In genomic region chr6:170293411-170293844, GRCh38 we compare ENCODE assay signal across 14 cellular contexts. TPM values are rescaled to one million over a fixed set of nuclear protein-coding genes. Genes with fewer than 3 reads are reported as not detected.
DNase-seq lines count a peak whose midpoint lies in the region; ATAC-seq, FAIRE-seq and TF ChIP-seq lines count a peak whose summit lies in the region.
"Had no signal": no experiment of that assay in that cellular context is flagged by ENCODE, and none has a peak within 500 bp of the region (broad histone marks: within the 10 kb centered on the region; RNA-seq: fewer than 3 reads in every experiment).

No MANE protein-coding gene starts in this region.

- POLR2A ChIA-PET in SK-N-SH (lab: Yijun Ruan, JAX) = no interaction called here

- H3K4me1 ChIP-seq in SK-N-SH (ENCODE audit: control insufficient read depth in 1 of 2, insufficient read depth in 2 of 2, low read depth in 1 of 2, low read length in 1 of 2) (peaks cover 0 to 29% of the 10 kb centered on the region in 2 experiments; a peak in 1 of 4 replicates), adipocyte (ENCODE audit: control insufficient read depth, insufficient read depth, low read length) (peaks cover 15% of the 10 kb centered on the region), keratinocyte (ENCODE audit: control insufficient read depth, extremely low read depth, insufficient read depth, low read length) (peaks cover 25% of the 10 kb centered on the region)

- no peak overlapping the region for H3K27ac ChIP-seq in SK-N-SH (ENCODE audit: low read depth in 2 of 2, low read length in 1 of 2)
- no peak overlapping the region for H3K27ac ChIP-seq in keratinocyte (ENCODE audit: control insufficient read depth, insufficient read depth, low read length)
- H3K27ac ChIP-seq: foreskin keratinocyte, right lobe of liver had no signal

- H3K79me2 ChIP-seq in SK-N-SH (ENCODE audit: insufficient read depth) (no peaks in the 10 kb centered on the region), keratinocyte (ENCODE audit: control insufficient read depth, insufficient read depth, low read length) (peaks cover 18% of the 10 kb centered on the region)

- H3K9me3 ChIP-seq in SK-N-SH (no peaks in the 10 kb centered on the region), adipocyte (ENCODE audit: control insufficient read depth, low read length) (no peaks in the 10 kb centered on the region), keratinocyte (ENCODE audit: control insufficient read depth, low read depth, low read length) (no peaks in the 10 kb centered on the region)
- H3K9me3 ChIP-seq: right lobe of liver had no signal

- H3K36me3 ChIP-seq in SK-N-SH (replicated peaks in 1 of 2; ENCODE audit: control insufficient read depth in 1 of 2, insufficient read depth in 2 of 2, low read length in 1 of 2) (no peaks in the 10 kb centered on the region), adipocyte (ENCODE audit: control insufficient read depth, insufficient read depth, low read length, severe bottlenecking) (no peaks in the 10 kb centered on the region), keratinocyte (ENCODE audit: control insufficient read depth in 2 of 2, extremely low read depth in 1 of 2, insufficient read depth in 2 of 2, low read length in 2 of 2) (no peaks in the 10 kb centered on the region)
- H3K36me3 ChIP-seq: right lobe of liver had no signal

- H3K36me3 Mint-ChIP-seq in stimulated activated effector memory CD8-positive, alpha-beta T cell treated with anti-CD3 and anti-CD28 coated beads, Interleukin-12 subunit alpha, Interleukin-12 subunit beta, amount 100 ng/mL, for 72 hours = peaks cover 5% of the 10 kb centered on the region

- no peak for TF ChIP-seq RAD21 in SK-N-SH (IDR thresholded peaks at IDR 0.05; ENCODE audit: low read length)

- TF ChIP-seq CTCF in SK-N-SH (IDR thresholded peaks at IDR 0.05) (no peak), keratinocyte (optimal IDR thresholded peaks at IDR 0.05 in 1 of 3, IDR thresholded peaks at IDR 0.05 in 1 of 3, conservative IDR thresholded peaks at IDR 0.05 in 1 of 3; ENCODE audit: extremely low read depth in 1 of 3, insufficient read depth in 2 of 3, low read length in 3 of 3) (no peak)

- ATAC-seq in SK-N-SH treated with all-trans-retinoic acid at 6 μM for 48 hours (no peak), HG03135 (IDR thresholded peaks at IDR 0.05; ENCODE audit: unreplicated experiment) (no peak), GM21367 (IDR thresholded peaks at IDR 0.05; ENCODE audit: unreplicated experiment) (no peak)
- no peak for ATAC-seq in stimulated activated effector memory CD8-positive, alpha-beta T cell treated with anti-CD3 and anti-CD28 coated beads, Interleukin-12 subunit alpha, Interleukin-12 subunit beta, amount 100 ng/mL, for 72 hours
- ATAC-seq: foreskin keratinocyte had no signal

- 2% methylated on average over 9 of the region's 9 CpGs for WGBS in SK-N-SH (ENCODE audit: low lambda C conversion rate)

- no peak overlapping the region for H3K27ac Mint-ChIP-seq in stimulated activated effector memory CD8-positive, alpha-beta T cell treated with anti-CD3 and anti-CD28 coated beads, Interleukin-12 subunit alpha, Interleukin-12 subunit beta, amount 100 ng/mL, for 72 hours
- H3K27ac Mint-ChIP-seq: activated CD4-positive, alpha-beta T cell treated with anti-CD3 and anti-CD28 coated beads, Interleukin-2, amount 10 ng/mL, durations not matched to agents 24 days and 14 days; stimulated activated naive CD8-positive, alpha-beta T cell treated with anti-CD3 and anti-CD28 coated beads, Interleukin-15, Interleukin-2, amounts not matched to agents 100 ng/mL and 50 ng/mL, for 24 hours had no signal

- no peaks in the 10 kb centered on the region for H3K9me2 ChIP-seq in SK-N-SH

- no peak for TF ChIP-seq EP300 in SK-N-SH (IDR thresholded peaks at IDR 0.05; ENCODE audit: borderline replicate concordance in 1 of 2, low read depth in 1 of 2, low read length in 1 of 2)

- peaks cover 44% of the 10 kb centered on the region for H3K4me1 Mint-ChIP-seq in stimulated activated effector memory CD8-positive, alpha-beta T cell treated with anti-CD3 and anti-CD28 coated beads, Interleukin-12 subunit alpha, Interleukin-12 subunit beta, amount 100 ng/mL, for 72 hours

- peaks cover 88% of the 10 kb centered on the region for H3K27me3 ChIP-seq in SK-N-SH (ENCODE audit: insufficient read depth)
- peaks cover 32% of the 10 kb centered on the region for H3K27me3 ChIP-seq in adipocyte (replicated peaks; ENCODE audit: control insufficient read depth, insufficient read depth, low read length)
- no peaks in the 10 kb centered on the region for H3K27me3 ChIP-seq in keratinocyte (ENCODE audit: control insufficient read depth, extremely low read depth, insufficient read depth, low read length)

- dilution Hi-C loops in keratinocyte (cut with MboI; ENCODE audit: extremely low pct_ligation_motif_present, low sequenced_read_pairs) = no loop called here

- H4K20me1 ChIP-seq in SK-N-SH (ENCODE audit: insufficient read depth) (no peaks in the 10 kb centered on the region), keratinocyte (ENCODE audit: control insufficient read depth, extremely low read depth, insufficient read depth, low read length) (no peaks in the 10 kb centered on the region)

- peak; percentile 23 for FAIRE-seq in keratinocyte (lab: Jason Lieb, UNC)

- peak overlapping the region in 1 of 2 experiments; percentile 40; a peak in 2 of 4 replicates for H3K4me3 ChIP-seq in SK-N-SH (ENCODE audit: low read depth in 2 of 2, low read length in 1 of 2)
- peak overlapping the region; percentile 59 for H3K4me3 ChIP-seq in adipocyte (ENCODE audit: low read length)
- H3K4me3 ChIP-seq in keratinocyte (ENCODE audit: control insufficient read depth in 2 of 3, extremely low read depth in 1 of 3, insufficient read depth in 2 of 3, low read depth in 1 of 3, low read length in 3 of 3) = no peak overlapping the region
- H3K4me3 ChIP-seq: right lobe of liver had no signal

- H2AFZ ChIP-seq in SK-N-SH (ENCODE audit: low read depth) (no peak overlapping the region), keratinocyte (ENCODE audit: control insufficient read depth, low read length) (no peak overlapping the region)

- no peaks in the 10 kb centered on the region for H3K9me1 ChIP-seq in keratinocyte (ENCODE audit: control insufficient read depth, extremely low read depth, insufficient read depth, low read length)

- peaks cover 18% of the 10 kb centered on the region for H3F3A ChIP-seq in SK-N-SH (replicated peaks; ENCODE audit: insufficient read depth)

- H3K4me2 ChIP-seq in SK-N-SH (peak overlapping the region; percentile 63; the same call in 1 of the 2 replicates), keratinocyte (ENCODE audit: control insufficient read depth, extremely low read depth, insufficient read depth, low read depth, low read length) (peak overlapping the region; percentile 75)

- CTCF ChIA-PET in SK-N-SH (lab: Yijun Ruan, JAX) = interaction anchor here (0.6 to 6.3 kb wide), 5 partner anchors 13 to 589 kb away, joined by 3 to 60 read pairs (median 4); no protein-coding TSS in a partner anchor

- H3K4me3 Mint-ChIP-seq in stimulated activated effector memory CD8-positive, alpha-beta T cell treated with anti-CD3 and anti-CD28 coated beads, Interleukin-12 subunit alpha, Interleukin-12 subunit beta, amount 100 ng/mL, for 72 hours = peak overlapping the region; percentile 87
- H3K4me3 Mint-ChIP-seq: activated CD4-positive, alpha-beta T cell treated with anti-CD3 and anti-CD28 coated beads, Interleukin-2, amount 10 ng/mL, durations not matched to agents 24 days and 14 days had no signal

- H3K9ac ChIP-seq in SK-N-SH (no peak overlapping the region), adipocyte (ENCODE audit: low read length) (no peak overlapping the region), keratinocyte (ENCODE audit: control insufficient read depth, extremely low read depth, insufficient read depth, low read length) (no peak overlapping the region)

- no peaks in the 10 kb centered on the region for H3K9me3 Mint-ChIP-seq in stimulated activated effector memory CD8-positive, alpha-beta T cell treated with anti-CD3 and anti-CD28 coated beads, Interleukin-12 subunit alpha, Interleukin-12 subunit beta, amount 100 ng/mL, for 72 hours
- H3K9me3 Mint-ChIP-seq: activated CD4-positive, alpha-beta T cell treated with anti-CD3 and anti-CD28 coated beads, Interleukin-2, amount 10 ng/mL, durations not matched to agents 24 days and 14 days; stimulated activated naive CD8-positive, alpha-beta T cell treated with anti-CD3 and anti-CD28 coated beads, Interleukin-15, Interleukin-2, amounts not matched to agents 100 ng/mL and 50 ng/mL, for 24 hours had no signal

- no peak for DNase-seq in SK-N-SH
- DNase-seq in adipocyte (ENCODE audit: low read depth) = no peak
- DNase-seq in keratinocyte (ENCODE audit: low read depth, low spot score) = no peak
- DNase-seq in stimulated activated effector memory CD8-positive, alpha-beta T cell treated with anti-CD3 and anti-CD28 coated beads, Interleukin-12 subunit alpha, Interleukin-12 subunit beta, amount 100 ng/mL, for 72 hours (ENCODE audit: low spot score in 2 of 2) = no peak
- no peak for DNase-seq in HCEC 1CT
- DNase-seq: activated CD4-positive, alpha-beta T cell treated with anti-CD3 and anti-CD28 coated beads, Interleukin-2, amount 10 ng/mL, durations not matched to agents 24 days and 14 days; effector memory CD4-positive, alpha-beta T cell; NCI-H2029 had no signal

RNA-seq across cellular contexts. Expression of gene DLL1, which starts 2.5 kb away (rescaled TPM):
- polyA plus RNA-seq in SK-N-SH (2012; rRNA removed) = 0.08 and 0.25 TPM in 2 replicates
- polyA plus RNA-seq in SK-N-SH (2012; cell fraction: cytosol; rRNA removed) = 0.18 and 0.24 TPM in 2 replicates
- 0.79 and 0.96 TPM in 2 replicates for polyA plus RNA-seq in SK-N-SH (2012; cell fraction: nucleus; rRNA removed)
- 6.5 to 14.2 TPM (median 8.2 TPM) in 3 replicates for polyA plus RNA-seq in keratinocyte
- polyA plus RNA-seq in keratinocyte (2011; ENCODE audit: low read depth) = 2.7 TPM
- 2.3 and 4.1 TPM in 2 replicates for polyA plus RNA-seq in keratinocyte (2011; cell fraction: cytosol; rRNA removed)
- polyA plus RNA-seq in keratinocyte (2011; cell fraction: nucleus; rRNA removed) = 30.2 and 36.7 TPM in 2 replicates
- polyA plus RNA-seq in keratinocyte (2012; ENCODE audit: low replicate concordance) = 2.3 and 15.9 TPM in 2 replicates
- polyA minus RNA-seq in keratinocyte = 4.0 to 23.8 TPM (median 5.8 TPM) in 3 replicates
- polyA minus RNA-seq in keratinocyte (2011; cell fraction: cytosol; rRNA and poly(A)+ RNA removed) = 9.6 TPM
- polyA minus RNA-seq in keratinocyte (2011; cell fraction: nucleus; rRNA and poly(A)+ RNA removed) = 22.2 and 23.8 TPM in 2 replicates

RNA-seq across cellular contexts. Expression of gene FAM120B, which starts 13.1 kb away (rescaled TPM):
- polyA plus RNA-seq in SK-N-SH (2012; rRNA removed) (7.7 and 9.6 TPM in 2 replicates), keratinocyte (17.4 to 18.4 TPM (median 18.3 TPM) in 3 replicates)
- polyA plus RNA-seq in SK-N-SH (2012; cell fraction: cytosol; rRNA removed) = 9.0 and 9.2 TPM in 2 replicates
- 20.5 and 22.1 TPM in 2 replicates for polyA plus RNA-seq in SK-N-SH (2012; cell fraction: nucleus; rRNA removed)
- 31.0 TPM for polyA plus RNA-seq in keratinocyte (2011; ENCODE audit: low read depth)
- 11.2 and 16.1 TPM in 2 replicates for polyA plus RNA-seq in keratinocyte (2011; cell fraction: cytosol; rRNA removed)
- 30.5 and 38.0 TPM in 2 replicates for polyA plus RNA-seq in keratinocyte (2011; cell fraction: nucleus; rRNA removed)
- 15.5 and 21.1 TPM in 2 replicates for polyA plus RNA-seq in keratinocyte (2012; ENCODE audit: low replicate concordance)
- polyA minus RNA-seq in keratinocyte = 34.0 to 46.8 TPM (median 38.6 TPM) in 3 replicates
- polyA minus RNA-seq in keratinocyte (2011; cell fraction: cytosol; rRNA and poly(A)+ RNA removed) = 13.6 TPM
- 18.7 and 51.9 TPM in 2 replicates for polyA minus RNA-seq in keratinocyte (2011; cell fraction: nucleus; rRNA and poly(A)+ RNA removed)
